In genomic region chr1:25550683-25551310, GRCh38 we compare ENCODE assay signal across 10 cellular contexts. TPM values are rescaled to one million over a fixed set of nuclear protein-coding genes. Genes with fewer than 3 reads are reported as not detected.
DNase-seq lines count a peak whose midpoint lies in the region; ATAC-seq, FAIRE-seq and TF ChIP-seq lines count a peak whose summit lies in the region.
"Had no signal": no experiment of that assay in that cellular context is flagged by ENCODE, and none has a peak within 500 bp of the region (broad histone marks: within the 10 kb centered on the region; RNA-seq: fewer than 3 reads in every experiment).

No MANE protein-coding gene starts in this region.

- H3K9me1 ChIP-seq in K562 (ENCODE audit: control insufficient read depth, insufficient read depth, low read length) = peaks cover 9% of the 10 kb centered on the region

- CTCF ChIA-PET in K562 (lab: Yijun Ruan, JAX; ENCODE audit: low intra/inter-chr PET ratio) = no interaction called here

- intact Hi-C loops in K562 (cut with micrococcal nuclease) = no loop called here

- peak overlapping the region; percentile 35 for H3K4me3 Mint-ChIP-seq in activated T-cell treated with anti-CD3 and anti-CD28 coated beads, Interleukin-2, amount 50 U/mL, for 4 hours

- no peak for ATAC-seq in activated T-cell treated with anti-CD3 and anti-CD28 coated beads, Interleukin-2, amount 50 U/mL, for 4 hours
- ATAC-seq in K562 (no peak), left lobe of liver (peak; percentile 45), GM21717 (IDR thresholded peaks at IDR 0.05; ENCODE audit: unreplicated experiment) (no peak), HG03045 (IDR thresholded peaks at IDR 0.05; ENCODE audit: unreplicated experiment) (no peak)

- H3K27me3 Mint-ChIP-seq in activated T-cell treated with anti-CD3 and anti-CD28 coated beads, Interleukin-2, amount 50 U/mL, for 4 hours (ENCODE audit: low read depth) = no peaks in the 10 kb centered on the region

- TF ChIP-seq RAD21 in K562 (CRISPR knock-in tag; conservative IDR thresholded peaks at IDR 0.05 in 1 of 2, IDR thresholded peaks at IDR 0.05 in 1 of 2) = no peak

- TF ChIP-seq EP300 in K562 (IDR thresholded peaks at IDR 0.05; ENCODE audit: low read length) = no peak

- BruUV-seq in K562 (replicated peaks; lab: Mats Ljungman, UMichigan) = no TSS peak

- no peaks in the 10 kb centered on the region for H3K9me3 ChIP-seq in K562 (replicated peaks; ENCODE audit: control insufficient read depth, insufficient read depth, low read depth, low read length)

- in situ Hi-C loops in K562 (cut with MboI) = no loop called here

- peaks cover 7% of the 10 kb centered on the region for H4K20me1 ChIP-seq in K562 (replicated peaks; ENCODE audit: control insufficient read depth, insufficient read depth, low read length)

- WGBS in K562 (ENCODE audit: insufficient coverage, low coverage, missing lambda C conversion rate) = 77% methylated on average over 3 of the region's 3 CpGs

- H3K9ac ChIP-seq in K562 (ENCODE audit: insufficient read depth in 1 of 2, low read depth in 2 of 2, low read length in 2 of 2) = peak overlapping the region; percentile 26 to 61; a peak in 3 of 4 replicates

- TF ChIP-seq POLR2A in K562 (conservative IDR thresholded peaks at IDR 0.05) = no peak

- peaks cover 11% of the 10 kb centered on the region for H3K36me3 ChIP-seq in K562 (ENCODE audit: control insufficient read depth, insufficient read depth, low read length)

- H3K27ac ChIP-seq in K562 (ENCODE audit: extremely low read depth, low read depth, low read length) = peak overlapping the region; percentile 85
- peak overlapping the region; percentile 68 for H3K27ac ChIP-seq in substantia nigra (ENCODE audit: low read depth, low read length, poor library complexity, severe bottlenecking)

- peak; percentile 40 for FAIRE-seq in K562 (lab: Jason Lieb, UNC)

- H3K79me2 ChIP-seq in K562 (ENCODE audit: control insufficient read depth, insufficient read depth, low read length) = peaks cover 48% of the 10 kb centered on the region

- H2AFZ ChIP-seq in K562 (ENCODE audit: low read depth, low read length) = no peak overlapping the region

- no peak for DNase-seq in activated T-cell treated with anti-CD3 and anti-CD28 coated beads, Interleukin-2, amount 50 U/mL, for 4 hours
- DNase-seq in activated T-cell treated with anti-CD3 and anti-CD28 coated beads for 4 hours = no peak
- no peak for DNase-seq in K562 (ENCODE audit: extremely low read depth in 1 of 4, low spot score in 3 of 4)
- no peak for DNase-seq in left lobe of liver (ENCODE audit: low spot score)
- DNase-seq in substantia nigra (lab: John Stamatoyannopoulos, UW) = peak in 1 of 49 donors; percentile 59
- no peak for DNase-seq in NCI-H2227 (lab: John Stamatoyannopoulos, UW; ENCODE audit: unreplicated experiment)
- DNase-seq: NCI-H446, nucleus accumbens had no signal

- H3K9me3 Mint-ChIP-seq in activated T-cell treated with anti-CD3 and anti-CD28 coated beads, Interleukin-2, amount 50 U/mL, for 4 hours = no peaks in the 10 kb centered on the region

- H3K36me3 Mint-ChIP-seq in activated T-cell treated with anti-CD3 and anti-CD28 coated beads, Interleukin-2, amount 50 U/mL, for 4 hours (ENCODE audit: insufficient read depth) = peaks cover 3% of the 10 kb centered on the region

- H3K27me3 ChIP-seq in K562 (ENCODE audit: control insufficient read depth in 2 of 2, insufficient read depth in 2 of 2, low read length in 2 of 2) = no peaks in the 10 kb centered on the region

- H3K4me3 ChIP-seq in K562 = no peak overlapping the region

- POLR2A ChIA-PET in K562 (lab: Yijun Ruan, JAX) = interaction anchor here (0.7 to 3.0 kb wide), 2 partner anchors 15 to 1780 kb away, joined by 3 to 31 read pairs; no protein-coding TSS in a partner anchor

- peaks cover 49 to 55% of the 10 kb centered on the region in 2 experiments for H3K4me1 ChIP-seq in K562 (replicated peaks in 1 of 2; ENCODE audit: control insufficient read depth in 2 of 2, insufficient read depth in 2 of 2, low read length in 2 of 2)

- no peak for TF ChIP-seq CTCF in K562 (IDR thresholded peaks at IDR 0.05 in 2 of 3, conservative IDR thresholded peaks at IDR 0.05 in 1 of 3; ENCODE audit: insufficient read depth in 2 of 3, low read depth in 1 of 3, low read length in 3 of 3)

- H3K4me1 Mint-ChIP-seq in activated T-cell treated with anti-CD3 and anti-CD28 coated beads, Interleukin-2, amount 50 U/mL, for 4 hours (ENCODE audit: low read depth) = peaks cover 89% of the 10 kb centered on the region

- peak overlapping the region; percentile 65 for H3K4me2 ChIP-seq in K562 (ENCODE audit: insufficient read depth, low read length)

TF ChIP-seq in K562, 482 proteins besides CTCF, POLR2A, EP300 and RAD21 (continues in another document):
- TF ChIP-seq SP1 (CRISPR knock-in tag; IDR thresholded peaks at IDR 0.05) (0 out of 2 replicates have a peak, but pooled peaks have one; percentile 23), NR2C1 (IDR thresholded peaks at IDR 0.05) (no peak), NR2C1 (tag; IDR thresholded peaks at IDR 0.05) (0 out of 2 replicates have a peak, but pooled peaks have one; percentile 14), ARID2 (IDR thresholded peaks at IDR 0.05) (no peak), ZBTB17 (CRISPR knock-in tag; IDR thresholded peaks at IDR 0.05) (peak; percentile 97), NFIC (IDR thresholded peaks at IDR 0.05) (peak; percentile 87), PURB (CRISPR knock-in tag; IDR thresholded peaks at IDR 0.05; ENCODE audit: low read depth) (no peak), LARP7 (IDR thresholded peaks at IDR 0.05) (0 out of 2 replicates have a peak, but pooled peaks have one; percentile 43), RBFOX2 (IDR thresholded peaks at IDR 0.05; ENCODE audit: low read depth, low read length) (no peak), ZNF23 (CRISPR knock-in tag; IDR thresholded peaks at IDR 0.05) (peak; percentile 98)
- TF ChIP-seq, protein P1, sequence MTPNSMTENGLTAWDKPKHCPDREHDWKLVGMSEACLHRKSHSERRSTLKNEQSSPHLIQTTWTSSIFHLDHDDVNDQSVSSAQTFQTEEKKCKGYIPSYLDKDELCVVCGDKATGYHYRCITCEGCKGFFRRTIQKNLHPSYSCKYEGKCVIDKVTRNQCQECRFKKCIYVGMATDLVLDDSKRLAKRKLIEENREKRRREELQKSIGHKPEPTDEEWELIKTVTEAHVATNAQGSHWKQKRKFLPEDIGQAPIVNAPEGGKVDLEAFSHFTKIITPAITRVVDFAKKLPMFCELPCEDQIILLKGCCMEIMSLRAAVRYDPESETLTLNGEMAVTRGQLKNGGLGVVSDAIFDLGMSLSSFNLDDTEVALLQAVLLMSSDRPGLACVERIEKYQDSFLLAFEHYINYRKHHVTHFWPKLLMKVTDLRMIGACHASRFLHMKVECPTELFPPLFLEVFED (CRISPR knock-in tag; conservative IDR thresholded peaks at IDR 0.05) = peak; percentile 36; the same call in 1 of the 2 replicates
- TF ChIP-seq, protein P2, sequence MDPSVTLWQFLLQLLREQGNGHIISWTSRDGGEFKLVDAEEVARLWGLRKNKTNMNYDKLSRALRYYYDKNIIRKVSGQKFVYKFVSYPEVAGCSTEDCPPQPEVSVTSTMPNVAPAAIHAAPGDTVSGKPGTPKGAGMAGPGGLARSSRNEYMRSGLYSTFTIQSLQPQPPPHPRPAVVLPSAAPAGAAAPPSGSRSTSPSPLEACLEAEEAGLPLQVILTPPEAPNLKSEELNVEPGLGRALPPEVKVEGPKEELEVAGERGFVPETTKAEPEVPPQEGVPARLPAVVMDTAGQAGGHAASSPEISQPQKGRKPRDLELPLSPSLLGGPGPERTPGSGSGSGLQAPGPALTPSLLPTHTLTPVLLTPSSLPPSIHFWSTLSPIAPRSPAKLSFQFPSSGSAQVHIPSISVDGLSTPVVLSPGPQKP (CRISPR knock-in tag; IDR thresholded peaks at IDR 0.05) = no peak
- TF ChIP-seq, protein P3, sequence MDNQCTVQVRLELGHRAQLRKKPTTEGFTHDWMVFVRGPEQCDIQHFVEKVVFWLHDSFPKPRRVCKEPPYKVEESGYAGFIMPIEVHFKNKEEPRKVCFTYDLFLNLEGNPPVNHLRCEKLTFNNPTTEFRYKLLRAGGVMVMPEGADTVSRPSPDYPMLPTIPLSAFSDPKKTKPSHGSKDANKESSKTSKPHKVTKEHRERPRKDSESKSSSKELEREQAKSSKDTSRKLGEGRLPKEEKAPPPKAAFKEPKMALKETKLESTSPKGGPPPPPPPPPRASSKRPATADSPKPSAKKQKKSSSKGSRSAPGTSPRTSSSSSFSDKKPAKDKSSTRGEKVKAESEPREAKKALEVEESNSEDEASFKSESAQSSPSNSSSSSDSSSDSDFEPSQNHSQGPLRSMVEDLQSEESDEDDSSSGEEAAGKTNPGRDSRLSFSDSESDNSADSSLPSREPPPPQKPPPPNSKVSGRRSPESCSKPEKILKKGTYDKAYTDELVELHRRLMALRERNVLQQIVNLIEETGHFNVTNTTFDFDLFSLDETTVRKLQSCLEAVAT (IDR thresholded peaks at IDR 0.05) = peak in 1 of 2 experiments; percentile 97; a peak in 2 of 4 replicates

RNA-seq across cellular contexts. Expression of gene LDLRAP1, which starts 7.4 kb away (rescaled TPM):
- total RNA-seq in activated T-cell treated with anti-CD3 and anti-CD28 coated beads, Interleukin-2, amount 50 U/mL, for 4 hours = 10 to 100 TPM in 1 of 3 donors, 1 to 10 TPM in 2; 7.6 to 11.4 (median 9.2) TPM
- 30.0 and 73.0 TPM in 2 replicates for total RNA-seq in K562 (2011; cell fraction: chromatin; rRNA removed; ENCODE audit: low replicate concordance)
- total RNA-seq in K562 (2011; cell fraction: nucleolus; rRNA removed) = 38.5 and 41.1 TPM in 2 replicates
- total RNA-seq in K562 (2011; cell fraction: nucleoplasm; rRNA removed) = 33.9 and 37.2 TPM in 2 replicates
- total RNA-seq in K562 (2014; rRNA removed) (14.2 and 19.0 TPM in 2 replicates), K562 (2014; rRNA removed; fragmentation: Illumina TruSeq; extraction: Trizol) (10.9 and 13.0 TPM in 2 replicates), K562 (2015; rRNA removed; fragmentation: Illumina TruSeq; extraction: Trizol) (16.3 and 17.7 TPM in 2 replicates), K562 (2021) (28.8 and 29.2 TPM in 2 replicates), left lobe of liver (23.4 TPM)
- polyA plus RNA-seq in K562 (2011; rRNA removed) (16.2 and 25.0 TPM in 2 replicates), K562 (2014; fragmentation: Illumina TruSeq; extraction: Trizol) (26.8 and 29.6 TPM in 2 replicates), K562 (2014; fragmentation: Nextera tagmentation; extraction: Ambion mirVana) (1 to 10 TPM in 1 of 2 experiments, under 1 TPM in 1; 0.56 to 1.4 TPM), K562 (2014; rRNA removed) (22.2 and 25.7 TPM in 2 replicates)
- polyA plus RNA-seq in K562 (2011; cell fraction: cytosol; rRNA removed) = 22.4 and 23.7 TPM in 2 replicates
- 69.9 and 75.9 TPM in 2 replicates for polyA plus RNA-seq in K562 (2011; cell fraction: nucleus; rRNA removed)
- polyA plus RNA-seq in K562 (2012) = 24.3 and 30.1 TPM in 2 replicates
- polyA minus RNA-seq in K562 (2011; rRNA and poly(A)+ RNA removed) = 11.8 and 12.8 TPM in 2 replicates
- polyA minus RNA-seq in K562 (2011; cell fraction: cytosol; rRNA and poly(A)+ RNA removed) = 11.8 and 16.7 TPM in 2 replicates
- polyA minus RNA-seq in K562 (2011; cell fraction: nucleus; rRNA and poly(A)+ RNA removed) = 6.9 and 14.2 TPM in 2 replicates
